In genomic region chr1:35556494-35557117, GRCh38 we compare ENCODE assay signal across 8 cellular contexts. TPM values are rescaled to one million over a fixed set of nuclear protein-coding genes. Genes with fewer than 3 reads are reported as not detected.
DNase-seq lines count a peak whose midpoint lies in the region; ATAC-seq and TF ChIP-seq lines count a peak whose summit lies in the region.

No MANE protein-coding gene starts in this region.

- peaks cover 25% of the 10 kb centered on the region for H3K36me3 ChIP-seq in left ventricle myocardium inferior

- DNase-seq in left ventricle myocardium inferior (no peak), Right ventricle myocardium superior (no peak), germinal center (ENCODE audit: low spot score) (peak; percentile 54)
- no peak for DNase-seq in stimulated activated effector memory CD8-positive, alpha-beta T cell treated with anti-CD3 and anti-CD28 coated beads, Interleukin-12 subunit alpha, Interleukin-12 subunit beta, amount 100 ng/mL, for 72 hours (ENCODE audit: low spot score in 2 of 2)

- peak overlapping the region; percentile 98 for H3K4me3 Mint-ChIP-seq in stimulated activated effector memory CD8-positive, alpha-beta T cell treated with anti-CD3 and anti-CD28 coated beads, Interleukin-12 subunit alpha, Interleukin-12 subunit beta, amount 100 ng/mL, for 72 hours

- peaks cover 59% of the 10 kb centered on the region for H3K36me3 Mint-ChIP-seq in stimulated activated effector memory CD8-positive, alpha-beta T cell treated with anti-CD3 and anti-CD28 coated beads, Interleukin-12 subunit alpha, Interleukin-12 subunit beta, amount 100 ng/mL, for 72 hours

- H3K27ac Mint-ChIP-seq in stimulated activated effector memory CD8-positive, alpha-beta T cell treated with anti-CD3 and anti-CD28 coated beads, Interleukin-12 subunit alpha, Interleukin-12 subunit beta, amount 100 ng/mL, for 72 hours, result peak overlapping the region; percentile 99

- intact Hi-C loops in left ventricle myocardium inferior (cut with micrococcal nuclease), result no loop called here
- intact Hi-C loops in Right ventricle myocardium superior (cut with DNase I), result no loop called here

- peaks cover 82% of the 10 kb centered on the region for H3K4me1 ChIP-seq in left ventricle myocardium inferior

- no peaks in the 10 kb centered on the region for H3K27me3 ChIP-seq in left ventricle myocardium inferior (ENCODE audit: low read depth)

- peaks cover 60% of the 10 kb centered on the region for H3K4me1 Mint-ChIP-seq in stimulated activated effector memory CD8-positive, alpha-beta T cell treated with anti-CD3 and anti-CD28 coated beads, Interleukin-12 subunit alpha, Interleukin-12 subunit beta, amount 100 ng/mL, for 72 hours

- no peaks in the 10 kb centered on the region for H3K9me3 Mint-ChIP-seq in stimulated activated effector memory CD8-positive, alpha-beta T cell treated with anti-CD3 and anti-CD28 coated beads, Interleukin-12 subunit alpha, Interleukin-12 subunit beta, amount 100 ng/mL, for 72 hours

- no peak for ATAC-seq in Right ventricle myocardium superior (ENCODE audit: poor library complexity)
- peak; percentile 2 for ATAC-seq in stimulated activated effector memory CD8-positive, alpha-beta T cell treated with anti-CD3 and anti-CD28 coated beads, Interleukin-12 subunit alpha, Interleukin-12 subunit beta, amount 100 ng/mL, for 72 hours
- no peak for ATAC-seq in HG03196 (IDR thresholded peaks at IDR 0.05; ENCODE audit: unreplicated experiment)
- ATAC-seq in GM18907 (IDR thresholded peaks at IDR 0.05; ENCODE audit: unreplicated experiment), result no peak
- no peak for ATAC-seq in HG03108 (IDR thresholded peaks at IDR 0.05; ENCODE audit: unreplicated experiment)

- no peak for TF ChIP-seq CTCF in left ventricle myocardium inferior (IDR thresholded peaks at IDR 0.05; ENCODE audit: borderline replicate concordance)
- no peak for TF ChIP-seq CTCF in VCaP (conservative IDR thresholded peaks at IDR 0.05)

- peak overlapping the region; percentile 85 for H3K4me3 ChIP-seq in left ventricle myocardium inferior

- no peaks in the 10 kb centered on the region for H3K9me3 ChIP-seq in left ventricle myocardium inferior (replicated peaks)

- peak overlapping the region; percentile 99 for H3K27ac ChIP-seq in left ventricle myocardium inferior (replicated peaks)
- peak overlapping the region; percentile 98 for H3K27ac ChIP-seq in VCaP

RNA-seq across cellular contexts. Expression of gene KIAA0319L, which starts 0.6 kb away (rescaled TPM):
- total RNA-seq in left ventricle myocardium inferior (64.3 TPM), Right ventricle myocardium superior (62.1 TPM)

RNA-seq across cellular contexts. Expression of gene NCDN, which starts 1.0 kb away (rescaled TPM):
- total RNA-seq in left ventricle myocardium inferior, result 26.1 TPM
- total RNA-seq in Right ventricle myocardium superior, result 20.3 TPM

RNA-seq across cellular contexts. Expression of gene TFAP2E, which starts 16.5 kb away (rescaled TPM):
- 0.30 TPM for total RNA-seq in left ventricle myocardium inferior
- total RNA-seq in Right ventricle myocardium superior, result 0.27 TPM
